In the genomic region with DNA sequence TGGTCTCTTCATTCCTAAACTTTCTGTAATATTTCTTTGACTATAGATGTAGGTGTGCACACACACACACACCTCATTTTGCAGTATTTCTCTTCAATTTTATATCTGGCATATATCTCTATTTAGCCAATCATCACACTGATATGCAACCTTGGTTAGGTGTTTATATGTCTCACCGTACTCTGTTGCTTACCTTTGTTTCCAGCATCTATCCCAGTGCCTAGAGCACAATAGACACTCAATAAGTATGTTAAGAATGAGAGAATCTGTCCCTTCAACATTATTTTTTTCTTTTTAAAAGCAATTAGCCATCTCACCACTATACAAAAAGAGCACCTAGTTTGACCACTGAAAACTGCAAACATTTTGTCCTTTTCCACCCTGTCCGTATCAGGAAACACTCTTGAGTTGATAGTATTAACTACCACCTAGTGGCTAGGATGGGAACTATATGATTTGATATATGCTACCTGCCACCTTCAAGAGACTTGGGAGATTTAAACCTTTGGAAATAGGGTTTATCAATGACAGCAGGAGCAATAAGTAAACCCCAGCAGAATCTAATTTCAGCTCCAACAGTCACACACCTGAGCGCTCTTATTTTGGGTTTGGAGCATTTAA, we compare ENCODE assay signal across 9 cellular contexts. TPM values are rescaled to one million over a fixed set of nuclear protein-coding genes. Genes with fewer than 3 reads are reported as not detected.
DNase-seq lines count a peak whose midpoint lies in the region; ATAC-seq, FAIRE-seq and TF ChIP-seq lines count a peak whose summit lies in the region.
"Had no signal": no experiment of that assay in that cellular context is flagged by ENCODE, and none has a peak within 500 bp of the region (broad histone marks: within the 10 kb centered on the region; RNA-seq: fewer than 3 reads in every experiment).

No MANE protein-coding gene starts in this region.

- H3K4me3 Mint-ChIP-seq in Calu3 (ENCODE audit: low read depth, unreplicated experiment), result no peak overlapping the region

- FAIRE-seq in GM12891 (lab: Jason Lieb, UNC), result no peak

- no peaks in the 10 kb centered on the region for H3K9me3 Mint-ChIP-seq in Calu3 (ENCODE audit: low read depth, unreplicated experiment)

- in situ Hi-C loops in astrocyte of the cerebellum (cut with HindIII; ENCODE audit: low sequenced_read_pairs), result no loop called here

- no peak overlapping the region for H3K4me3 ChIP-seq in astrocyte of the cerebellum (ENCODE audit: low read depth, low read length)

- no peaks in the 10 kb centered on the region for H3K4me1 Mint-ChIP-seq in Calu3 (ENCODE audit: low read depth, unreplicated experiment)

- no peak for DNase-seq in Calu3
- DNase-seq in HS-5 (ENCODE audit: low read depth), result peak; percentile 26
- DNase-seq in astrocyte of the cerebellum (ENCODE audit: low read depth), result peak; percentile 33
- DNase-seq in lung microvascular endothelial cell (ENCODE audit: low read depth in 2 of 2), result peak; percentile 57
- DNase-seq in stimulated activated CD4-positive, alpha-beta T cell treated with anti-CD3 and anti-CD28 coated beads, Interleukin-4, amount 100 ng/mL, for 24 hours, result no peak
- no peak for DNase-seq in GM12891 (ENCODE audit: insufficient read length, low spot score)
- DNase-seq in nucleus accumbens (lab: John Stamatoyannopoulos, UW), result no peak

- peak; percentile 25 for TF ChIP-seq CTCF in Calu3 (IDR thresholded peaks at IDR 0.05; ENCODE audit: unreplicated experiment)
- peak; percentile 55 for TF ChIP-seq CTCF in astrocyte of the cerebellum (IDR thresholded peaks at IDR 0.05; ENCODE audit: low read depth, low read length, missing control alignments)

- H3K27ac Mint-ChIP-seq in Calu3 (ENCODE audit: unreplicated experiment), result no peak overlapping the region

- CTCF ChIA-PET in Calu3 (lab: Charles Lee), result no interaction called here

- no TSS peak for BruUV-seq in Calu3 (replicated peaks; lab: Mats Ljungman, UMichigan)

- no peaks in the 10 kb centered on the region for H3K27me3 Mint-ChIP-seq in Calu3 (ENCODE audit: unreplicated experiment)

- H3K36me3 Mint-ChIP-seq in Calu3 (ENCODE audit: insufficient read depth, unreplicated experiment), result no peaks in the 10 kb centered on the region

- intact Hi-C loops in Calu3 (cut with micrococcal nuclease; ENCODE audit: unreplicated experiment), result loop anchor here (2.0 kb wide), 2 partner anchors 55 to 265 kb away; no protein-coding TSS in a partner anchor

- peak; percentile 63 for ATAC-seq in GM19324 (IDR thresholded peaks at IDR 0.05; ENCODE audit: low FRiP score, unreplicated experiment)

- no peak for TF ChIP-seq POLR2A in GM12891 (IDR thresholded peaks at IDR 0.05; ENCODE audit: low read depth, low read length)

TF ChIP-seq in GM12891, 5 proteins besides CTCF, POLR2A, EP300 and RAD21:
- TF ChIP-seq POU2F2 (IDR thresholded peaks at IDR 0.05; ENCODE audit: low read depth, low read length) (no peak), PAX5 (IDR thresholded peaks at IDR 0.05; ENCODE audit: insufficient read depth, low read length, severe bottlenecking) (no peak), POLR2AphosphoS5 (IDR thresholded peaks at IDR 0.05; ENCODE audit: low read depth, low read length) (no peak), SPI1 (IDR thresholded peaks at IDR 0.05; ENCODE audit: low read depth, low read length) (no peak), TAF1 (IDR thresholded peaks at IDR 0.05; ENCODE audit: low read depth, low read length) (no peak)

RNA-seq across cellular contexts. Expression of gene RSPO3, which starts 48.7 kb away (rescaled TPM):
- total RNA-seq in Calu3 (2022) (not detected in 2 replicates), lung microvascular endothelial cell (not detected in 2 replicates)
- 0.04 TPM for polyA plus RNA-seq in GM12891 (2012; ENCODE audit: low read depth, missing spikeins)
- total RNA-seq: mononuclear cell had no signal

Comparison
In these comparisons a context has a peak if more than half of its experiments do, and no peak if none do; other contexts are left out.
1. DNase-seq: peak in HS-5 (single experiment), astrocyte of the cerebellum (single experiment) and lung microvascular endothelial cell (2 of 2); none in Calu3 (single experiment), stimulated activated CD4-positive, alpha-beta T cell treated with anti-CD3 and anti-CD28 coated beads, Interleukin-4, amount 100 ng/mL, for 24 hours (single experiment), GM12891 (single experiment) and nucleus accumbens (0 of 56).